17 cellular contexts compared by ENCODE assay signal in the genomic region with DNA sequence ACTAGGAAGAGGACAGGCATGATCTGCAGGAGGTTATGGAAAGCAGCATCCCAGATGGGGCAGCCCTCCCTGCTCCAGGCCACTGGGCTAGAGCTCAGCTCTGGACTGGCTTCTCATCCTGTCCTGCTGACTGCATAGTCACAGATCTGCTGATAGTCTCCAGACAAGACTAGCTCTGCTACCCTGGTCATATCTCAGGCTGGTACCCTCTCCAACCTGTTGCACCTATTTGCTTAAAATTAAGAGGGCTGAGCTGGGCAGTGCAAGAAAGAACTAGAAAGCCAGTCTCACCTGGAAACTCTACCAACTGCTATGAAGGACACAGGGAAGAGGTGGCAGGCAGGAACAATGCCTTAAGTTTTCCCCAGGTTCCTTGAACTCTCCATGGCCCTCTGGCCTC. TPM values are rescaled to one million over a fixed set of nuclear protein-coding genes. Genes with fewer than 3 reads are reported as not detected.
DNase-seq lines count a peak whose midpoint lies in the region; ATAC-seq and TF ChIP-seq lines count a peak whose summit lies in the region.
"Had no signal": no experiment of that assay in that cellular context is flagged by ENCODE, and none has a peak within 500 bp of the region (broad histone marks: within the 10 kb centered on the region; RNA-seq: fewer than 3 reads in every experiment).

No MANE protein-coding gene starts in this region.

- H3K27ac Mint-ChIP-seq in CD4-positive, alpha-beta memory T cell = peak overlapping the region; percentile 86 to 95 (median 90)
- peak overlapping the region; percentile 91 to 94 for H3K27ac Mint-ChIP-seq in T-cell
- H3K27ac Mint-ChIP-seq: endodermal cell had no signal

- H3K9me3 ChIP-seq in CD4-positive, alpha-beta memory T cell (ENCODE audit: control insufficient read depth in 1 of 2, low read length in 2 of 2) = no peaks in the 10 kb centered on the region
- H3K9me3 ChIP-seq in esophagus squamous epithelium (no peaks in the 10 kb centered on the region), skeletal muscle tissue (ENCODE audit: control insufficient read depth in 3 of 3, low read length in 3 of 3) (no peaks in the 10 kb centered on the region)

- H3K27me3 ChIP-seq in CD4-positive, alpha-beta memory T cell (ENCODE audit: insufficient read depth, low read length) = no peaks in the 10 kb centered on the region
- no peaks in the 10 kb centered on the region for H3K27me3 ChIP-seq in esophagus squamous epithelium
- H3K27me3 ChIP-seq in skeletal muscle tissue (ENCODE audit: control insufficient read depth in 3 of 3, insufficient read depth in 3 of 3, low read length in 3 of 3) = no peaks in the 10 kb centered on the region

- no peak for TF ChIP-seq CTCF in esophagus squamous epithelium (IDR thresholded peaks at IDR 0.05)

- H3K27ac ChIP-seq in CD4-positive, alpha-beta memory T cell (ENCODE audit: low read depth, low read length) = peak overlapping the region; percentile 51
- peak overlapping the region; percentile 67 to 87 (median 84) for H3K27ac ChIP-seq in esophagus squamous epithelium
- peak overlapping the region; percentile 3 for H3K27ac ChIP-seq in skeletal muscle tissue (ENCODE audit: low read depth, low read length)
- H3K27ac ChIP-seq: parathyroid adenoma had no signal

- CTCF ChIA-PET in CD4-positive, alpha-beta memory T cell (lab: Charles Lee; ENCODE audit: partially characterized antibody) = interaction anchor here (1.0 to 2.3 kb wide), 4 partner anchors 10 to 64 kb away, joined by 3 to 6 read pairs (median 4); no protein-coding TSS in a partner anchor
- CTCF ChIA-PET in T-cell (lab: Charles Lee) = no interaction called here

- peaks cover 20% of the 10 kb centered on the region for H3K36me3 ChIP-seq in CD4-positive, alpha-beta memory T cell (ENCODE audit: insufficient read depth, low read length)
- H3K36me3 ChIP-seq in esophagus squamous epithelium (peaks cover 0 to 8% (median 4%) of the 10 kb centered on the region in 3 donors), skeletal muscle tissue (ENCODE audit: control insufficient read depth in 3 of 3, insufficient read depth in 3 of 3, low read length in 3 of 3) (peaks cover 0 to 2% (median 0%) of the 10 kb centered on the region in 3 donors)

- DNase-seq in CD4-positive, alpha-beta memory T cell = no peak
- DNase-seq in T-cell = no peak
- no peak for DNase-seq in esophagus squamous epithelium (lab: John Stamatoyannopoulos, UW)
- DNase-seq in 8988T = no peak
- DNase-seq: activated CD4-positive, CD25-positive, alpha-beta regulatory T cell treated with anti-CD3 and anti-CD28 coated beads, Interleukin-2, amount 50 U/mL, for 72 hours; endodermal cell; foreskin fibroblast; NCI-H187 treated with DMSO at 0.1 percent for 48 hours; NCI-H526; RPMI8226; stimulated activated CD4-positive, alpha-beta T cell treated with anti-CD3 and anti-CD28 coated beads, Interleukin-12 subunit alpha, Interleukin-12 subunit beta, amount 100 ng/mL, for 4 hours; T-helper 1 cell had no signal

- H3K9me3 Mint-ChIP-seq in CD4-positive, alpha-beta memory T cell = peaks cover 0 to 5% (median 0%) of the 10 kb centered on the region in 8 donors
- H3K9me3 Mint-ChIP-seq in T-cell = no peaks in the 10 kb centered on the region
- H3K9me3 Mint-ChIP-seq: activated T-helper 1 cell treated with anti-CD3 and anti-CD28 coated beads, Interleukin-12 subunit alpha, Interleukin-12 subunit beta, Interleukin-2, Interleukin-4 antibody, amounts not matched to agents 30 ng/mL and 10 ng/mL and 1 ng/mL, durations not matched to agents 14 hours and 24 hours and 36 hours; endodermal cell had no signal

- no peak for ATAC-seq in T-cell (replicated peaks in 1 of 4)
- no peak for ATAC-seq in GM21360 (IDR thresholded peaks at IDR 0.05; ENCODE audit: unreplicated experiment)
- ATAC-seq in HG03095 (IDR thresholded peaks at IDR 0.05; ENCODE audit: unreplicated experiment) = no peak

- peaks cover 91% of the 10 kb centered on the region for H3K4me1 ChIP-seq in CD4-positive, alpha-beta memory T cell (ENCODE audit: insufficient read depth, low read length)
- peaks cover 22 to 95% (median 59%) of the 10 kb centered on the region in 3 donors for H3K4me1 ChIP-seq in esophagus squamous epithelium
- H3K4me1 ChIP-seq in skeletal muscle tissue (ENCODE audit: control insufficient read depth in 3 of 3, insufficient read depth in 3 of 3, low read length in 3 of 3) = peaks cover 50 to 62% (median 58%) of the 10 kb centered on the region in 3 donors
- H3K4me1 ChIP-seq: parathyroid adenoma had no signal

- POLR2A ChIA-PET in CD4-positive, alpha-beta memory T cell (lab: Charles Lee; ENCODE audit: partially characterized antibody) = interaction anchor here (0.5 to 1.9 kb wide), 5 partner anchors 31 to 39 kb away, joined by 3 to 5 read pairs (median 4); no protein-coding TSS in a partner anchor
- POLR2A ChIA-PET in T-cell (lab: Charles Lee) = no interaction called here

- peaks cover 73 to 94% (median 86%) of the 10 kb centered on the region in 4 donors for H3K4me1 Mint-ChIP-seq in CD4-positive, alpha-beta memory T cell
- H3K4me1 Mint-ChIP-seq in T-cell = peaks cover 91 to 95% (median 92%) of the 10 kb centered on the region in 3 donors

- TF ChIP-seq POLR2A in esophagus squamous epithelium (IDR thresholded peaks at IDR 0.05) = no peak

- H3K36me3 Mint-ChIP-seq in CD4-positive, alpha-beta memory T cell = peaks cover 25 to 68% of the 10 kb centered on the region in 2 donors
- peaks cover 19% of the 10 kb centered on the region for H3K36me3 Mint-ChIP-seq in T-cell

- H3K9ac ChIP-seq in skeletal muscle tissue (ENCODE audit: low read depth in 1 of 3, low read length in 3 of 3) = peak overlapping the region in 1 of 3 donors; percentile 25
- H3K9ac ChIP-seq: parathyroid adenoma had no signal

- H3K27me3 Mint-ChIP-seq in CD4-positive, alpha-beta memory T cell = no peaks in the 10 kb centered on the region
- no peaks in the 10 kb centered on the region for H3K27me3 Mint-ChIP-seq in T-cell

- H3K4me3 Mint-ChIP-seq in CD4-positive, alpha-beta memory T cell = peak overlapping the region in 5 of 8 donors; percentile 3 to 80 (median 41)
- H3K4me3 Mint-ChIP-seq in T-cell = peak overlapping the region in 1 of 3 donors; percentile 76
- H3K4me3 Mint-ChIP-seq: activated T-helper 1 cell treated with anti-CD3 and anti-CD28 coated beads, Interleukin-12 subunit alpha, Interleukin-12 subunit beta, Interleukin-2, Interleukin-4 antibody, amounts not matched to agents 30 ng/mL and 10 ng/mL and 1 ng/mL, durations not matched to agents 14 hours and 24 hours and 36 hours; endodermal cell had no signal

- intact Hi-C loops in CD4-positive, alpha-beta memory T cell (cut with micrococcal nuclease) = loop anchor here (10.0 kb wide), 1 partner anchor 144 kb away; no protein-coding TSS in a partner anchor
- intact Hi-C loops in esophagus squamous epithelium (cut with DNase I) = no loop called here

- H3K4me3 ChIP-seq in CD4-positive, alpha-beta memory T cell (ENCODE audit: low read length in 2 of 2) = no peak overlapping the region
- H3K4me3 ChIP-seq in esophagus squamous epithelium = no peak overlapping the region
- no peak overlapping the region for H3K4me3 ChIP-seq in skeletal muscle tissue (ENCODE audit: low read length in 3 of 3)

RNA-seq across cellular contexts. Expression of a gene that starts 40.4 kb away (rescaled TPM):
- 100 to 1,000 TPM; 156 to 159 TPM for total RNA-seq in CD4-positive, alpha-beta memory T cell
- polyA plus RNA-seq in CD4-positive, alpha-beta memory T cell = 10 to 100 TPM; 52.2 to 52.3 TPM
- total RNA-seq in T-cell (100 to 1,000 TPM; 153 to 351 (median 179) TPM), esophagus squamous epithelium (10 to 100 TPM; 10.7 to 22.3 (median 15.9) TPM), skeletal muscle tissue (18.8 TPM)

Comparison
In these comparisons a context has a peak if more than half of its experiments do, and no peak if none do; other contexts are left out.
1. H3K27ac ChIP-seq: peak in every context shown above with its lines; median percentile 84 in esophagus squamous epithelium; 51 in CD4-positive, alpha-beta memory T cell; 3 in skeletal muscle tissue.